22 cellular contexts compared by ENCODE assay signal in genomic region chr7:83827036-83827435, GRCh38.
A peak's percentile ranks its signal among the peaks of the same experiment; 100 is the strongest.
DNase-seq lines count a peak whose midpoint lies in the region; ATAC-seq, FAIRE-seq and TF ChIP-seq lines count a peak whose summit lies in the region.
"Had no signal": no experiment of that assay in that cellular context is flagged by ENCODE, and none has a peak within 500 bp of the region (broad histone marks: within the 10 kb centered on the region; RNA-seq: fewer than 3 reads in every experiment).

No MANE protein-coding gene starts in this region.

- TF ChIP-seq EP300 in A549 (IDR thresholded peaks at IDR 0.05) (no peak), gastroesophageal sphincter (IDR thresholded peaks at IDR 0.05) (no peak)

- H4K8ac ChIP-seq in mesendoderm (ENCODE audit: low read depth, low read length): no peak overlapping the region

- H3K4me3 Mint-ChIP-seq in activated naive CD8-positive, alpha-beta T cell treated with anti-CD3 and anti-CD28 coated beads, Interleukin-2, amount 50 U/mL, for 24 hours: no peak overlapping the region
- H3K4me3 Mint-ChIP-seq: CD4-positive, CD25-positive, alpha-beta regulatory T cell; CD8-positive, alpha-beta memory T cell; HFFc6 had no signal

- no peak for TF ChIP-seq RAD21 in A549 (conservative IDR thresholded peaks at IDR 0.05 in 1 of 2, IDR thresholded peaks at IDR 0.05 in 1 of 2)

- H3K23ac ChIP-seq in mesendoderm (ENCODE audit: low read length): no peak overlapping the region

- peak overlapping the region; percentile 55 for H3K9ac ChIP-seq in adipocyte (ENCODE audit: low read length)
- H3K9ac ChIP-seq in mesendoderm (ENCODE audit: low read length): no peak overlapping the region

- CTCF ChIA-PET in A549 (lab: Yijun Ruan, JAX): no interaction called here

- H4K5ac ChIP-seq in mesendoderm (ENCODE audit: low read length): no peak overlapping the region

- TF ChIP-seq POLR2A in A549 (IDR thresholded peaks at IDR 0.05; ENCODE audit: low read length) (no peak), gastroesophageal sphincter (IDR thresholded peaks at IDR 0.05) (no peak)

- H3K18ac ChIP-seq in mesendoderm (ENCODE audit: low read length): no peak overlapping the region

- no peak overlapping the region for H3K27ac Mint-ChIP-seq in activated naive CD8-positive, alpha-beta T cell treated with anti-CD3 and anti-CD28 coated beads, Interleukin-2, amount 50 U/mL, for 24 hours
- H3K27ac Mint-ChIP-seq: CD4-positive, CD25-positive, alpha-beta regulatory T cell; CD8-positive, alpha-beta memory T cell; HFFc6 had no signal

- no peak overlapping the region for H2BK15ac ChIP-seq in mesendoderm (replicated peaks; ENCODE audit: low read depth)

- no peak for FAIRE-seq in A549 (lab: Jason Lieb, UNC)
- FAIRE-seq: GM12891, GM18507, HTR-8/SVneo had no signal

- DNase-seq in A549 (ENCODE audit: low read depth in 1 of 2, low spot score in 1 of 2): no peak
- no peak for DNase-seq in adipocyte (ENCODE audit: low read depth)
- peak; percentile 6 for DNase-seq in fibroblast of mammary gland (ENCODE audit: low read depth)
- no peak for DNase-seq in mesendoderm
- DNase-seq in activated naive CD8-positive, alpha-beta T cell treated with anti-CD3 and anti-CD28 coated beads, Interleukin-2, amount 50 U/mL, for 24 hours: no peak
- DNase-seq: 8988T; ACHN; BE2C; C1 segment of cervical spinal cord; CD4-positive, CD25-positive, alpha-beta regulatory T cell; CD8-positive, alpha-beta memory T cell; COR-L47; GOT3; H7; HFFc6; IMR-90 had no signal

- H3K4ac ChIP-seq in mesendoderm (ENCODE audit: low read depth, low read length): peak overlapping the region; percentile 36

- H3K9me3 ChIP-seq in A549: no peaks in the 10 kb centered on the region
- H3K9me3 ChIP-seq in adipocyte (ENCODE audit: control insufficient read depth, low read length): no peaks in the 10 kb centered on the region
- H3K9me3 ChIP-seq in gastroesophageal sphincter: no peaks in the 10 kb centered on the region
- H3K9me3 ChIP-seq: BE2C had no signal

- H3K36me3 Mint-ChIP-seq in activated naive CD8-positive, alpha-beta T cell treated with anti-CD3 and anti-CD28 coated beads, Interleukin-2, amount 50 U/mL, for 24 hours (ENCODE audit: low read depth): no peaks in the 10 kb centered on the region
- H3K36me3 Mint-ChIP-seq: CD4-positive, CD25-positive, alpha-beta regulatory T cell; CD8-positive, alpha-beta memory T cell had no signal

- no peaks in the 10 kb centered on the region for H3K4me1 Mint-ChIP-seq in activated naive CD8-positive, alpha-beta T cell treated with anti-CD3 and anti-CD28 coated beads, Interleukin-2, amount 50 U/mL, for 24 hours
- H3K4me1 Mint-ChIP-seq: CD4-positive, CD25-positive, alpha-beta regulatory T cell; CD8-positive, alpha-beta memory T cell had no signal

- no peaks in the 10 kb centered on the region for H3K27me3 ChIP-seq in adipocyte (replicated peaks; ENCODE audit: control insufficient read depth, insufficient read depth, low read length)
- H3K27me3 ChIP-seq in mesendoderm (ENCODE audit: insufficient read depth, low read length, poor library complexity): no peaks in the 10 kb centered on the region
- H3K27me3 ChIP-seq in gastroesophageal sphincter: no peaks in the 10 kb centered on the region
- H3K27me3 ChIP-seq: BE2C had no signal

- WGBS in A549 (ENCODE audit: missing lambda C conversion rate): 65% methylated on average over 4 of the region's 4 CpGs
- WGBS in mesendoderm (ENCODE audit: extremely low coverage, insufficient coverage, low lambda C conversion rate): no CpG with 5 or more reads among the region's 4 CpGs
- WGBS in gastroesophageal sphincter (ENCODE audit: low coverage in 1 of 2), 2 donors: 74 to 89% methylated on average over 4 of the region's 4 CpGs

- no peak for TF ChIP-seq CTCF in A549 (IDR thresholded peaks at IDR 0.05)
- TF ChIP-seq CTCF in fibroblast of mammary gland (conservative IDR thresholded peaks at IDR 0.05; ENCODE audit: control insufficient read depth, insufficient read depth, low read depth, low read length): no peak
- TF ChIP-seq CTCF in gastroesophageal sphincter (IDR thresholded peaks at IDR 0.05): no peak

- H3K56ac ChIP-seq in mesendoderm (ENCODE audit: low read length): no peak overlapping the region

- no peak overlapping the region for H2BK120ac ChIP-seq in mesendoderm (ENCODE audit: low read depth, low read length)

- no peaks in the 10 kb centered on the region for H3K9me3 Mint-ChIP-seq in activated naive CD8-positive, alpha-beta T cell treated with anti-CD3 and anti-CD28 coated beads, Interleukin-2, amount 50 U/mL, for 24 hours

- H2BK5ac ChIP-seq in mesendoderm (ENCODE audit: low read length): no peak overlapping the region

- H3K4me2 ChIP-seq in A549 (no peak overlapping the region), mesendoderm (ENCODE audit: low read length) (no peak overlapping the region)

- no peaks in the 10 kb centered on the region for H3K27me3 Mint-ChIP-seq in activated naive CD8-positive, alpha-beta T cell treated with anti-CD3 and anti-CD28 coated beads, Interleukin-2, amount 50 U/mL, for 24 hours
- H3K27me3 Mint-ChIP-seq: CD4-positive, CD25-positive, alpha-beta regulatory T cell; CD8-positive, alpha-beta memory T cell had no signal

- H3K4me1 ChIP-seq in A549 (no peaks in the 10 kb centered on the region), adipocyte (ENCODE audit: control insufficient read depth, insufficient read depth, low read length) (peaks cover 22% of the 10 kb centered on the region), mesendoderm (ENCODE audit: control insufficient read depth, low read depth, low read length) (no peaks in the 10 kb centered on the region), gastroesophageal sphincter (no peaks in the 10 kb centered on the region)

- H3K36me3 ChIP-seq in adipocyte (ENCODE audit: control insufficient read depth, insufficient read depth, low read length, severe bottlenecking) (no peaks in the 10 kb centered on the region), mesendoderm (ENCODE audit: control insufficient read depth, insufficient read depth, low read length) (no peaks in the 10 kb centered on the region), gastroesophageal sphincter (no peaks in the 10 kb centered on the region)
- H3K36me3 ChIP-seq: BE2C had no signal

- POLR2A ChIA-PET in A549 (lab: Yijun Ruan, JAX): no interaction called here

- H3K27ac ChIP-seq in A549: no peak overlapping the region
- no peak overlapping the region for H3K27ac ChIP-seq in mesendoderm (ENCODE audit: low read depth, low read length)
- H3K27ac ChIP-seq in gastroesophageal sphincter: no peak overlapping the region

- no peak for ATAC-seq in A549
- ATAC-seq in activated naive CD8-positive, alpha-beta T cell treated with anti-CD3 and anti-CD28 coated beads, Interleukin-2, amount 50 U/mL, for 24 hours: no peak
- no peak for ATAC-seq in gastroesophageal sphincter
- ATAC-seq in GM19328 (IDR thresholded peaks at IDR 0.05; ENCODE audit: unreplicated experiment): no peak
- ATAC-seq: HCT116 had no signal

- no peak overlapping the region for H2AK5ac ChIP-seq in mesendoderm (ENCODE audit: low read length)

- no peaks in the 10 kb centered on the region for H3K79me1 ChIP-seq in mesendoderm (ENCODE audit: low read length)

- H3K79me2 ChIP-seq in mesendoderm (ENCODE audit: control insufficient read depth, insufficient read depth, low read length): no peaks in the 10 kb centered on the region

- H3K4me3 ChIP-seq in A549 (no peak overlapping the region), adipocyte (ENCODE audit: low read length) (peak overlapping the region; percentile 35), fibroblast of mammary gland (ENCODE audit: control insufficient read depth, low read depth, low read length) (no peak overlapping the region), mesendoderm (ENCODE audit: low read length) (no peak overlapping the region), gastroesophageal sphincter (no peak overlapping the region)

TF ChIP-seq in A549, 52 proteins besides CTCF, POLR2A, EP300 and RAD21:
- TF ChIP-seq MAFK (IDR thresholded peaks at IDR 0.05; ENCODE audit: partially characterized antibody): peak; percentile 26
- TF ChIP-seq USF2 (IDR thresholded peaks at IDR 0.05): no peak
- TF ChIP-seq CBX8 (IDR thresholded peaks at IDR 0.05): no peak
